ENCODE assay signal across 10 cellular contexts in genomic region chr1:6496360-6496704, GRCh38.
A peak's percentile ranks its signal among the peaks of the same experiment; 100 is the strongest.
DNase-seq lines count a peak whose midpoint lies in the region; ATAC-seq and TF ChIP-seq lines count a peak whose summit lies in the region.
"Had no signal": no experiment of that assay in that cellular context is flagged by ENCODE, and none has a peak within 500 bp of the region (broad histone marks: within the 10 kb centered on the region; RNA-seq: fewer than 3 reads in every experiment).

No MANE protein-coding gene starts in this region.

- DNase-seq in ELR (ENCODE audit: low read depth): peak; percentile 36
- no peak for DNase-seq in WERI-Rb-1
- no peak for DNase-seq in foreskin fibroblast
- DNase-seq in NCI-H146 treated with DMSO at 0.1 percent for 48 hours (lab: John Stamatoyannopoulos, UW; ENCODE audit: unreplicated experiment): no peak
- DNase-seq in SW 1271 (lab: John Stamatoyannopoulos, UW): no peak
- no peak for DNase-seq in NCI-H1048 (lab: John Stamatoyannopoulos, UW)
- DNase-seq: KG1, RPMI8226 had no signal

- peaks cover 7% of the 10 kb centered on the region for H3K4me1 ChIP-seq in parathyroid adenoma

- TF ChIP-seq CTCF in WERI-Rb-1 (IDR thresholded peaks at IDR 0.05; ENCODE audit: low read depth, low read length) (no peak), foreskin fibroblast (IDR thresholded peaks at IDR 0.05; ENCODE audit: low read depth, low read length) (no peak), parathyroid adenoma (IDR thresholded peaks at IDR 0.05) (no peak)

- H3K27me3 ChIP-seq in WERI-Rb-1 (ENCODE audit: insufficient read depth, low read depth, severe bottlenecking): no peaks in the 10 kb centered on the region
- no peaks in the 10 kb centered on the region for H3K27me3 ChIP-seq in parathyroid adenoma (ENCODE audit: control insufficient read depth, insufficient read depth, low read length)

- no peak overlapping the region for H2AFZ ChIP-seq in parathyroid adenoma

- H3K79me2 ChIP-seq in parathyroid adenoma: no peaks in the 10 kb centered on the region

- H3K9me3 ChIP-seq in WERI-Rb-1 (ENCODE audit: severe bottlenecking) (no peaks in the 10 kb centered on the region), parathyroid adenoma (ENCODE audit: control insufficient read depth, low read length) (no peaks in the 10 kb centered on the region)

- H3K4me2 ChIP-seq in parathyroid adenoma (ENCODE audit: low read length): peak overlapping the region; percentile 93

- H3K36me3 ChIP-seq in WERI-Rb-1: no peaks in the 10 kb centered on the region
- no peaks in the 10 kb centered on the region for H3K36me3 ChIP-seq in parathyroid adenoma (ENCODE audit: control insufficient read depth, insufficient read depth, low read length)

- H3K9ac ChIP-seq in parathyroid adenoma: no peak overlapping the region

- no peak overlapping the region for H3K27ac ChIP-seq in WERI-Rb-1
- H3K27ac ChIP-seq in parathyroid adenoma: peak overlapping the region; percentile 54

- no peak for ATAC-seq in GM21619 (IDR thresholded peaks at IDR 0.05; ENCODE audit: unreplicated experiment)

- H3K4me3 ChIP-seq in WERI-Rb-1 (ENCODE audit: low read depth, low read length): peak overlapping the region; percentile 44
- peak overlapping the region; percentile 58 to 63 for H3K4me3 ChIP-seq in foreskin fibroblast (ENCODE audit: low read depth in 1 of 2, low read length in 2 of 2)
- H3K4me3 ChIP-seq in parathyroid adenoma (ENCODE audit: low read depth, low read length): peak overlapping the region; percentile 41
